In genomic region chr1:154996966-154997701, GRCh38 we compare ENCODE assay signal across 16 cellular contexts. TPM values are rescaled to one million over a fixed set of nuclear protein-coding genes. Genes with fewer than 3 reads are reported as not detected.
DNase-seq lines count a peak whose midpoint lies in the region; ATAC-seq, FAIRE-seq and TF ChIP-seq lines count a peak whose summit lies in the region.
"Had no signal": no experiment of that assay in that cellular context is flagged by ENCODE, and none has a peak within 500 bp of the region (broad histone marks: within the 10 kb centered on the region; RNA-seq: fewer than 3 reads in every experiment).

No MANE protein-coding gene starts in this region.

- no peak for FAIRE-seq in RCC 7860 (lab: Jason Lieb, UNC)

- H3K4me1 ChIP-seq in CD4-positive, alpha-beta memory T cell (ENCODE audit: insufficient read depth, low read length) = peaks cover 29% of the 10 kb centered on the region

- H3K27me3 Mint-ChIP-seq in CD4-positive, alpha-beta memory T cell = no peaks in the 10 kb centered on the region
- H3K27me3 Mint-ChIP-seq in naive thymus-derived CD8-positive, alpha-beta T cell = peaks cover 0 to 12% (median 0%) of the 10 kb centered on the region in 5 donors
- H3K27me3 Mint-ChIP-seq: CD8-positive, alpha-beta memory T cell had no signal

- no peak for ATAC-seq in GM21423 (IDR thresholded peaks at IDR 0.05; ENCODE audit: unreplicated experiment)
- no peak for ATAC-seq in naive thymus-derived CD8-positive, alpha-beta T cell

- H3K4me3 ChIP-seq in CD4-positive, alpha-beta memory T cell (ENCODE audit: low read length in 2 of 2) = no peak overlapping the region
- H3K4me3 ChIP-seq: esophagus squamous epithelium, hepatocyte had no signal

- no peak for TF ChIP-seq CTCF in RWPE1 (conservative IDR thresholded peaks at IDR 0.05; ENCODE audit: low read depth)

- CTCF ChIA-PET in CD4-positive, alpha-beta memory T cell (lab: Charles Lee; ENCODE audit: partially characterized antibody) = interaction anchor here (1.0 to 16.3 kb wide), 8 partner anchors 9 to 88 kb away, joined by 3 to 381 read pairs (median 5); partner anchors contain the start of genes ADAM15, CKS1B and SHC1
- CTCF ChIA-PET in RWPE1 (lab: Yijun Ruan, JAX) = interaction anchor here (0.7 to 5.0 kb wide), 5 partner anchors 20 to 129 kb away, joined by 3 to 22 read pairs (median 3); no protein-coding TSS in a partner anchor

- H3K9me3 ChIP-seq in CD4-positive, alpha-beta memory T cell (ENCODE audit: control insufficient read depth in 1 of 2, low read length in 2 of 2) = no peaks in the 10 kb centered on the region
- H3K9me3 ChIP-seq: esophagus squamous epithelium had no signal

- intact Hi-C loops in CD4-positive, alpha-beta memory T cell (cut with micrococcal nuclease) = no loop called here

- no peaks in the 10 kb centered on the region for H3K36me3 ChIP-seq in CD4-positive, alpha-beta memory T cell (ENCODE audit: insufficient read depth, low read length)

- peak overlapping the region in 6 of 7 donors; percentile 33 to 90 (median 46) for H3K27ac Mint-ChIP-seq in CD4-positive, alpha-beta memory T cell
- H3K27ac Mint-ChIP-seq in naive thymus-derived CD8-positive, alpha-beta T cell = peak overlapping the region in 1 of 10 donors; percentile 11

- no peak overlapping the region for H3K27ac ChIP-seq in CD4-positive, alpha-beta memory T cell (ENCODE audit: low read depth, low read length)
- peak overlapping the region; percentile 100 for H3K27ac ChIP-seq in RWPE1
- H3K27ac ChIP-seq: esophagus squamous epithelium, hepatocyte had no signal

- H3K27me3 ChIP-seq in CD4-positive, alpha-beta memory T cell (ENCODE audit: insufficient read depth, low read length) = no peaks in the 10 kb centered on the region
- H3K27me3 ChIP-seq: esophagus squamous epithelium, hepatocyte had no signal

- H3K36me3 Mint-ChIP-seq in CD4-positive, alpha-beta memory T cell = peaks cover 0 to 19% of the 10 kb centered on the region in 2 donors
- H3K36me3 Mint-ChIP-seq in naive thymus-derived CD8-positive, alpha-beta T cell = peaks cover 0 to 2% (median 0%) of the 10 kb centered on the region in 3 donors

- POLR2A ChIA-PET in CD4-positive, alpha-beta memory T cell (lab: Charles Lee; ENCODE audit: partially characterized antibody) = interaction anchor here (0.5 to 38.9 kb wide), 5 partner anchors 10 to 146 kb away, joined by 3 to 1543 read pairs (median 67); partner anchors contain the start of genes CKS1B, FLAD1, PBXIP1 and PYGO2
- POLR2A ChIA-PET in RWPE1 (lab: Yijun Ruan, JAX; ENCODE audit: low non-redundant PET) = no interaction called here
- POLR2A ChIA-PET in naive thymus-derived CD8-positive, alpha-beta T cell (lab: Charles Lee) = interaction anchor here (0.5 to 2.4 kb wide), 6 partner anchors 14 to 504 kb away, joined by 3 to 8 read pairs (median 4); partner anchors contain the start of genes FLAD1 and PYGO2

- DNase-seq in AML-193 (lab: John Stamatoyannopoulos, UW) (peak; percentile 63 to 66), RWPE1 (ENCODE audit: low spot score) (no peak), ecto neural progenitor cell (ENCODE audit: low spot score) (peak; percentile 39), RCC 7860 (ENCODE audit: low spot score) (no peak)
- no peak for DNase-seq in CD4-positive, alpha-beta memory T cell
- no peak for DNase-seq in stimulated activated naive CD4-positive, alpha-beta T cell (lab: John Stamatoyannopoulos, UW)
- no peak for DNase-seq in naive thymus-derived CD8-positive, alpha-beta T cell
- DNase-seq: anterior cingulate cortex, dermis blood vessel endothelial cell, esophagus squamous epithelium, NCI-H1436, NCI-H510A treated with DMSO at 0.1 percent for 48 hours, RPMI8226 had no signal

- peaks cover 0 to 3% (median 0%) of the 10 kb centered on the region in 8 donors for H3K9me3 Mint-ChIP-seq in CD4-positive, alpha-beta memory T cell
- no peaks in the 10 kb centered on the region for H3K9me3 Mint-ChIP-seq in naive thymus-derived CD8-positive, alpha-beta T cell
- H3K9me3 Mint-ChIP-seq: CD8-positive, alpha-beta memory T cell had no signal

- H3K4me3 Mint-ChIP-seq in CD4-positive, alpha-beta memory T cell = peak overlapping the region in 5 of 8 donors; percentile 21 to 69 (median 42)
- peak overlapping the region in 5 of 10 donors; percentile 8 to 37 (median 26) for H3K4me3 Mint-ChIP-seq in naive thymus-derived CD8-positive, alpha-beta T cell

- H3K4me1 Mint-ChIP-seq in CD4-positive, alpha-beta memory T cell = peaks cover 20 to 36% (median 31%) of the 10 kb centered on the region in 4 donors
- peaks cover 13 to 38% (median 30%) of the 10 kb centered on the region in 4 donors for H3K4me1 Mint-ChIP-seq in naive thymus-derived CD8-positive, alpha-beta T cell

RNA-seq across cellular contexts. Expression of gene LENEP, which starts 3.7 kb away (rescaled TPM):
- total RNA-seq in CD4-positive, alpha-beta memory T cell = 1 to 10 TPM; 1.1 to 3.1 TPM
- polyA plus RNA-seq in CD4-positive, alpha-beta memory T cell = not detected
- total RNA-seq in naive thymus-derived CD8-positive, alpha-beta T cell = under 1 TPM; 0.77 to 0.91 TPM
- polyA plus RNA-seq in naive thymus-derived CD8-positive, alpha-beta T cell = not detected
- total RNA-seq: dermis blood vessel endothelial cell, esophagus squamous epithelium, hepatocyte had no signal
- polyA plus RNA-seq: CD8-positive, alpha-beta memory T cell; hepatocyte had no signal

RNA-seq across cellular contexts. Expression of gene ZBTB7B, which starts 5.5 kb away (rescaled TPM):
- total RNA-seq in CD4-positive, alpha-beta memory T cell = 10 to 100 TPM; 86.3 to 92.7 TPM
- polyA plus RNA-seq in CD4-positive, alpha-beta memory T cell = 10 to 100 TPM in 1 of 2 donors, 1 to 10 TPM in 1; 3.4 to 11.6 TPM
- 10 to 100 TPM; 12.9 to 13.1 TPM for total RNA-seq in naive thymus-derived CD8-positive, alpha-beta T cell
- under 1 TPM; 0.12 to 0.59 (median 0.46) TPM for polyA plus RNA-seq in naive thymus-derived CD8-positive, alpha-beta T cell

RNA-seq across cellular contexts. Expression of gene FLAD1, which starts 14.0 kb away (rescaled TPM):
- 10 to 100 TPM; 52.4 to 56.6 TPM for total RNA-seq in CD4-positive, alpha-beta memory T cell
- 10 to 100 TPM; 48.9 to 75.9 TPM for polyA plus RNA-seq in CD4-positive, alpha-beta memory T cell
- total RNA-seq in naive thymus-derived CD8-positive, alpha-beta T cell = 10 to 100 TPM; 46.6 to 46.8 TPM
- polyA plus RNA-seq in naive thymus-derived CD8-positive, alpha-beta T cell = 10 to 100 TPM; 30.9 to 41.8 (median 31.9) TPM

RNA-seq across cellular contexts. Expression of gene CKS1B, which starts 22.7 kb away (rescaled TPM):
- total RNA-seq in CD4-positive, alpha-beta memory T cell = 10 to 100 TPM; 12.2 to 13.0 TPM
- polyA plus RNA-seq in CD4-positive, alpha-beta memory T cell = 10 to 100 TPM; 50.2 to 67.9 TPM
- total RNA-seq in naive thymus-derived CD8-positive, alpha-beta T cell = 10 to 100 TPM; 11.1 to 11.7 TPM
- polyA plus RNA-seq in naive thymus-derived CD8-positive, alpha-beta T cell = 10 to 100 TPM; 58.0 to 66.6 (median 63.0) TPM

RNA-seq across cellular contexts. Expression of gene SHC1, which starts 26.6 kb away (rescaled TPM):
- total RNA-seq in CD4-positive, alpha-beta memory T cell = 10 to 100 TPM; 78.4 to 81.7 TPM
- polyA plus RNA-seq in CD4-positive, alpha-beta memory T cell = 10 to 100 TPM; 36.4 to 44.5 TPM
- total RNA-seq in naive thymus-derived CD8-positive, alpha-beta T cell = 10 to 100 TPM; 60.7 to 68.5 TPM
- polyA plus RNA-seq in naive thymus-derived CD8-positive, alpha-beta T cell = 10 to 100 TPM; 22.6 to 27.4 (median 24.4) TPM

Comparison
In these comparisons a context has a peak if more than half of its experiments do, and no peak if none do; other contexts are left out.
1. DNase-seq: peak in AML-193 (2 of 2) and ecto neural progenitor cell (single experiment); none in CD4-positive, alpha-beta memory T cell (0 of 5), RWPE1 (single experiment), stimulated activated naive CD4-positive, alpha-beta T cell (0 of 6), naive thymus-derived CD8-positive, alpha-beta T cell (0 of 10) and RCC 7860 (single experiment).
2. RNA of gene ZBTB7B, which starts 5.5 kb away (total RNA-seq): 86.3 to 92.7 TPM in CD4-positive, alpha-beta memory T cell; 12.9 to 13.1 TPM in naive thymus-derived CD8-positive, alpha-beta T cell; every median in the first group is over 4 times any median in the second.